ENCODE assay signal across 8 cellular contexts in the genomic region with DNA sequence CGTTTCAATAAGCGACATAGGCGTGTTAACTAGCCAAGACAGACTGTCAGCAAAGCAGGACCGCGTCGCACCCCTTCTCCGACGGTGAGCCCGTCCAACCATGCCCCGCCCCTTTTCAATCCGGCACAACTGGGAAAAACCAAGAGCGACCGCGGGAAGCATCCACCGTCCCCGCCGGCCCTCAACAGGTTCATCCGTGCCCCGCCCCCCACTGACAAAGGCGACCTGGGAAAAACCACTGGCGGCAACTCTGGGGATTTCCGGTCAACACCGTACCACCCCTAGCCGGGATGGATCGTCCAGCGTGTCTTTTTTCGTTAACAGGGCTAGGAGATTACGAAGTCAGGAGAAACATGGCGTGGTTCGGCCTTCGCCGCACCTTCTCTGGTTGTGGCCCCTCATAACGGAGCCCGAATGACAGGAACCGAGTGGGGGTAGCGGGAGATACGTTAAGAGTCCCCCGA. TPM values are rescaled to one million over a fixed set of nuclear protein-coding genes. Genes with fewer than 3 reads are reported as not detected.
DNase-seq lines count a peak whose midpoint lies in the region; ATAC-seq and TF ChIP-seq lines count a peak whose summit lies in the region.

No MANE protein-coding gene starts in this region.

- H3K27me3 ChIP-seq in AG04450 (ENCODE audit: control insufficient read depth, insufficient read depth, low read length) = no peaks in the 10 kb centered on the region

- DNase-seq in AG04450 (ENCODE audit: low read depth, low spot score) = no peak
- peak; percentile 68 for DNase-seq in HT1080 (ENCODE audit: low read depth)
- peak; percentile 28 for DNase-seq in NCI-H82 treated with DMSO at 0.1 percent for 48 hours (lab: John Stamatoyannopoulos, UW; ENCODE audit: unreplicated experiment)
- DNase-seq in activated CD8-positive, alpha-beta memory T cell treated with anti-CD3 and anti-CD28 coated beads, Interleukin-2, amount 50 U/mL, for 48 hours = peak; percentile 70
- no peak for DNase-seq in epithelial cell of prostate (ENCODE audit: low read depth, low spot score)
- peak; percentile 61 to 74 for DNase-seq in mesothelial cell of epicardium (ENCODE audit: low spot score in 2 of 2, unreplicated experiment in 2 of 2)
- peak; percentile 29 for DNase-seq in superior temporal gyrus (ENCODE audit: extremely low spot score)

- H3K4me3 ChIP-seq in AG04450 (ENCODE audit: low read depth, low read length) = peak overlapping the region; percentile 80

- no peaks in the 10 kb centered on the region for H3K27me3 Mint-ChIP-seq in mesothelial cell of epicardium (ENCODE audit: low read depth)

- peaks cover 18% of the 10 kb centered on the region for H3K4me1 Mint-ChIP-seq in mesothelial cell of epicardium

- POLR2A ChIA-PET in AG04450 (lab: Yijun Ruan, JAX) = interaction anchor here (0.6 to 1.8 kb wide), 12 partner anchors 13 to 306 kb away, joined by 3 to 11 read pairs (median 4); partner anchors contain the start of genes HDAC6, SLC35A2, SUV39H1 and TFE3

- peak overlapping the region; percentile 98 for H3K27ac Mint-ChIP-seq in mesothelial cell of epicardium

- ATAC-seq in GM19025 (IDR thresholded peaks at IDR 0.05; ENCODE audit: low read depth, unreplicated experiment) = peak; percentile 2

- H3K36me3 Mint-ChIP-seq in mesothelial cell of epicardium = peaks cover 15% of the 10 kb centered on the region

- no peaks in the 10 kb centered on the region; the same call in 1 of the 2 replicates for H3K9me3 ChIP-seq in AG04450 (ENCODE audit: control insufficient read depth, insufficient read depth, low read length)

- no peak for TF ChIP-seq CTCF in AG04450 (IDR thresholded peaks at IDR 0.05; ENCODE audit: low read depth, low read length)
- TF ChIP-seq CTCF in mesothelial cell of epicardium (IDR thresholded peaks at IDR 0.05; ENCODE audit: unreplicated experiment) = no peak

- peak overlapping the region; percentile 91 for H3K27ac ChIP-seq in AG04450 (ENCODE audit: low read depth, low read length)
- peak overlapping the region; percentile 81 for H3K27ac ChIP-seq in epithelial cell of prostate

- CTCF ChIA-PET in AG04450 (lab: Charles Lee) = no interaction called here

- no peaks in the 10 kb centered on the region for H3K9me3 Mint-ChIP-seq in mesothelial cell of epicardium

- H3K4me3 Mint-ChIP-seq in mesothelial cell of epicardium = peak overlapping the region; percentile 79

RNA-seq across cellular contexts. Expression of gene TIMM17B, which starts 0.4 kb away (rescaled TPM):
- 31.2 and 42.1 TPM in 2 replicates for polyA plus RNA-seq in AG04450 (2011; rRNA removed)
- 16.7 and 24.2 TPM in 2 replicates for polyA minus RNA-seq in AG04450 (2011; rRNA and poly(A)+ RNA removed)
- 63.0 and 65.9 TPM in 2 replicates for total RNA-seq in HT1080 (2014; rRNA removed; shearing (Covaris generic))
- polyA plus RNA-seq in HT1080 (2015; cell fraction: cytosol; rRNA removed) = 45.5 and 69.6 TPM in 2 replicates
- polyA plus RNA-seq in HT1080 (2015; cell fraction: nucleus; rRNA removed) = 38.4 and 38.9 TPM in 2 replicates
- total RNA-seq in mesothelial cell of epicardium = 64.7 to 68.2 TPM (median 67.6 TPM) in 3 replicates

RNA-seq across cellular contexts. Expression of gene PQBP1, which starts 0.5 kb away (rescaled TPM):
- polyA plus RNA-seq in AG04450 (2011; rRNA removed) = 49.5 and 69.3 TPM in 2 replicates
- 47.7 and 65.9 TPM in 2 replicates for polyA minus RNA-seq in AG04450 (2011; rRNA and poly(A)+ RNA removed)
- 80.8 and 109 TPM in 2 replicates for total RNA-seq in HT1080 (2014; rRNA removed; shearing (Covaris generic))
- 42.2 and 47.2 TPM in 2 replicates for polyA plus RNA-seq in HT1080 (2015; cell fraction: cytosol; rRNA removed)
- polyA plus RNA-seq in HT1080 (2015; cell fraction: nucleus; rRNA removed) = 48.8 and 51.8 TPM in 2 replicates
- 62.2 to 64.9 TPM (median 64.3 TPM) in 3 replicates for total RNA-seq in mesothelial cell of epicardium

RNA-seq across cellular contexts. Expression of gene SLC35A2, which starts 14.3 kb away (rescaled TPM):
- polyA plus RNA-seq in AG04450 (2011; rRNA removed) = 39.2 and 47.5 TPM in 2 replicates
- polyA minus RNA-seq in AG04450 (2011; rRNA and poly(A)+ RNA removed) = 39.5 and 51.0 TPM in 2 replicates
- 19.4 and 30.6 TPM in 2 replicates for total RNA-seq in HT1080 (2014; rRNA removed; shearing (Covaris generic))
- 25.7 and 26.0 TPM in 2 replicates for polyA plus RNA-seq in HT1080 (2015; cell fraction: cytosol; rRNA removed)
- 35.5 and 36.6 TPM in 2 replicates for polyA plus RNA-seq in HT1080 (2015; cell fraction: nucleus; rRNA removed)
- total RNA-seq in mesothelial cell of epicardium = 42.2 to 45.9 TPM (median 43.8 TPM) in 3 replicates

RNA-seq across cellular contexts. Expression of gene PIM2, which starts 21.6 kb away (rescaled TPM):
- polyA plus RNA-seq in AG04450 (2011; rRNA removed) = 3.8 TPM in 2 replicates
- 4.5 and 7.9 TPM in 2 replicates for polyA minus RNA-seq in AG04450 (2011; rRNA and poly(A)+ RNA removed)
- total RNA-seq in HT1080 (2014; rRNA removed; shearing (Covaris generic)) = 0.03 and 0.16 TPM in 2 replicates
- 1.7 and 2.2 TPM in 2 replicates for polyA plus RNA-seq in HT1080 (2015; cell fraction: cytosol; rRNA removed)
- polyA plus RNA-seq in HT1080 (2015; cell fraction: nucleus; rRNA removed) = 5.6 and 5.7 TPM in 2 replicates
- 9.3 to 10.3 TPM (median 9.7 TPM) in 3 replicates for total RNA-seq in mesothelial cell of epicardium

Comparison
In these comparisons a context has a peak if more than half of its experiments do, and no peak if none do; other contexts are left out.
1. DNase-seq: peak in HT1080 (single experiment), NCI-H82 treated with DMSO at 0.1 percent for 48 hours (single experiment), activated CD8-positive, alpha-beta memory T cell treated with anti-CD3 and anti-CD28 coated beads, Interleukin-2, amount 50 U/mL, for 48 hours (single experiment), mesothelial cell of epicardium (2 of 2) and superior temporal gyrus (single experiment); none in AG04450 (single experiment) and epithelial cell of prostate (single experiment).